In genomic region chr11:59216654-59217640, GRCh38 we compare ENCODE assay signal across 8 cellular contexts. TPM values are rescaled to one million over a fixed set of nuclear protein-coding genes. Genes with fewer than 3 reads are reported as not detected.
DNase-seq lines count a peak whose midpoint lies in the region; ATAC-seq and TF ChIP-seq lines count a peak whose summit lies in the region.

No MANE protein-coding gene starts in this region.

- H3K4me1 ChIP-seq in ACC112 (ENCODE audit: control insufficient read depth, insufficient read depth, low read length, unreplicated experiment): peaks cover 35% of the 10 kb centered on the region
- H3K4me1 ChIP-seq in PC-3 (ENCODE audit: insufficient read depth, low read length): peaks cover 28% of the 10 kb centered on the region
- no peaks in the 10 kb centered on the region for H3K4me1 ChIP-seq in uterus
- no peaks in the 10 kb centered on the region for H3K4me1 ChIP-seq in CD8-positive, alpha-beta memory T cell (ENCODE audit: insufficient read depth, low read length)

- H3K27me3 Mint-ChIP-seq in CD8-positive, alpha-beta memory T cell: peaks cover 2 to 20% of the 10 kb centered on the region in 2 donors

- no peaks in the 10 kb centered on the region for H3F3A ChIP-seq in PC-3 (ENCODE audit: low read length, unreplicated experiment)

- TF ChIP-seq POLR2A in uterus (IDR thresholded peaks at IDR 0.05): no peak

- H3K9me3 ChIP-seq in PC-3 (ENCODE audit: low read length) (no peaks in the 10 kb centered on the region), uterus (no peaks in the 10 kb centered on the region)
- H3K9me3 ChIP-seq in CD8-positive, alpha-beta memory T cell (ENCODE audit: low read length): no peaks in the 10 kb centered on the region

- peak; percentile 91 for ATAC-seq in GM18867 (IDR thresholded peaks at IDR 0.05; ENCODE audit: unreplicated experiment)
- ATAC-seq in HG02981 (IDR thresholded peaks at IDR 0.05; ENCODE audit: unreplicated experiment): peak; percentile 88
- ATAC-seq in PC-3: no peak; the same call in 1 of the 2 replicates
- peak; percentile 48 to 61 for ATAC-seq in left cardiac atrium

- H3K4me3 Mint-ChIP-seq in CD8-positive, alpha-beta memory T cell: peak overlapping the region in 1 of 7 donors; percentile 18

- H2AFZ ChIP-seq in ACC112 (ENCODE audit: low read length, unreplicated experiment): peak overlapping the region; percentile 83
- H2AFZ ChIP-seq in PC-3 (ENCODE audit: low read length): 0 out of 2 replicates have a peak overlapping the region, but pooled peaks have one; percentile 11

- peak; percentile 85 for DNase-seq in PC-3
- no peak for DNase-seq in left cardiac atrium
- DNase-seq in uterus: peak; percentile 52 to 74
- no peak for DNase-seq in cerebellar cortex (ENCODE audit: low spot score)
- DNase-seq in CD8-positive, alpha-beta memory T cell: no peak

- intact Hi-C loops in PC-3 (cut with micrococcal nuclease) (no loop called here), left cardiac atrium (cut with DNase I) (no loop called here), uterus (cut with DNase I; ENCODE audit: low total_unique reads) (no loop called here)

- POLR2A ChIA-PET in PC-3 (lab: Charles Lee; ENCODE audit: unreplicated experiment): interaction anchor here (0.7 kb wide), 1 partner anchor 452 kb away, joined by 4 read pairs; no protein-coding TSS in a partner anchor
- POLR2A ChIA-PET in CD8-positive, alpha-beta memory T cell (lab: Charles Lee): no interaction called here

- H3K27ac ChIP-seq in ACC112 (ENCODE audit: low read depth, low read length) (no peak overlapping the region), PC-3 (ENCODE audit: low read length) (no peak overlapping the region), uterus (peak overlapping the region; percentile 53 to 60)
- H3K27ac ChIP-seq in CD8-positive, alpha-beta memory T cell (ENCODE audit: low read depth, low read length): no peak overlapping the region

- H3K9me3 Mint-ChIP-seq in CD8-positive, alpha-beta memory T cell: no peaks in the 10 kb centered on the region

- H3K79me2 ChIP-seq in ACC112 (ENCODE audit: control insufficient read depth, insufficient read depth, low read length, unreplicated experiment) (no peaks in the 10 kb centered on the region), PC-3 (ENCODE audit: low read length) (no peaks in the 10 kb centered on the region)

- H3K9me2 ChIP-seq in PC-3 (replicated peaks; ENCODE audit: low read length): no peaks in the 10 kb centered on the region

- H3K36me3 ChIP-seq in ACC112 (ENCODE audit: insufficient read depth, low read length) (no peaks in the 10 kb centered on the region), PC-3 (ENCODE audit: low read depth, low read length) (no peaks in the 10 kb centered on the region), uterus (no peaks in the 10 kb centered on the region)
- no peaks in the 10 kb centered on the region for H3K36me3 ChIP-seq in CD8-positive, alpha-beta memory T cell (ENCODE audit: insufficient read depth, low read length)

- H3K27me3 ChIP-seq in ACC112 (ENCODE audit: insufficient read depth, low read length) (no peaks in the 10 kb centered on the region; the same call in 1 of the 2 replicates), PC-3 (ENCODE audit: low read length) (peaks cover 13% of the 10 kb centered on the region; the same call in 1 of the 2 replicates), uterus (no peaks in the 10 kb centered on the region)
- H3K27me3 ChIP-seq in CD8-positive, alpha-beta memory T cell (ENCODE audit: insufficient read depth, low read length, poor library complexity, severe bottlenecking): no peaks in the 10 kb centered on the region

- H3K36me3 Mint-ChIP-seq in CD8-positive, alpha-beta memory T cell: no peaks in the 10 kb centered on the region

- peak overlapping the region; percentile 60 for H3K4me2 ChIP-seq in PC-3 (ENCODE audit: low read length)

- BruUV-seq in PC-3 (replicated peaks; lab: Mats Ljungman, UMichigan): no TSS peak

- H3K4me1 Mint-ChIP-seq in CD8-positive, alpha-beta memory T cell: peaks cover 6 to 13% (median 8%) of the 10 kb centered on the region in 3 donors

- H3K4me3 ChIP-seq in ACC112 (ENCODE audit: low read depth, low read length) (peak overlapping the region; percentile 53; the same call in 1 of the 2 replicates), PC-3 (ENCODE audit: low read length) (peak overlapping the region; percentile 14; the same call in 1 of the 2 replicates), uterus (no peak overlapping the region)
- no peak overlapping the region for H3K4me3 ChIP-seq in CD8-positive, alpha-beta memory T cell (ENCODE audit: low read length)

- no peak overlapping the region for H3K9ac ChIP-seq in PC-3 (ENCODE audit: low read length)

- no peaks in the 10 kb centered on the region for H4K20me1 ChIP-seq in PC-3 (ENCODE audit: low read length)

- peak overlapping the region in 2 of 8 donors; percentile 14 to 55 for H3K27ac Mint-ChIP-seq in CD8-positive, alpha-beta memory T cell

- no peak for TF ChIP-seq CTCF in PC-3 (conservative IDR thresholded peaks at IDR 0.05; ENCODE audit: low read depth, low read length)
- TF ChIP-seq CTCF in uterus (IDR thresholded peaks at IDR 0.05): no peak

- CTCF ChIA-PET in PC-3 (lab: Charles Lee): no interaction called here
- CTCF ChIA-PET in CD8-positive, alpha-beta memory T cell (lab: Charles Lee): no interaction called here

RNA-seq across cellular contexts. Expression of gene MPEG1, which starts 4.2 kb away (rescaled TPM):
- total RNA-seq in PC-3 (2014; rRNA removed) (not detected in 2 replicates), left cardiac atrium (10 to 100 TPM; 16.4 to 38.1 TPM), uterus (10 to 100 TPM in 1 of 4 donors, 1 to 10 TPM in 3; 1.0 to 15.1 (median 5.7) TPM)
- total RNA-seq in CD8-positive, alpha-beta memory T cell: 1 to 10 TPM; 1.2 to 1.5 TPM
- not detected for polyA plus RNA-seq in CD8-positive, alpha-beta memory T cell

RNA-seq across cellular contexts. Expression of gene DTX4, which starts 45.0 kb away (rescaled TPM):
- total RNA-seq in PC-3 (2014; rRNA removed): 4.0 and 4.9 TPM in 2 replicates
- total RNA-seq in left cardiac atrium: 1 to 10 TPM; 3.6 to 5.0 TPM
- 10 to 100 TPM in 1 of 4 donors, 1 to 10 TPM in 3; 3.2 to 17.8 (median 9.2) TPM for total RNA-seq in uterus
- under 1 TPM; 0.24 to 0.38 TPM for total RNA-seq in CD8-positive, alpha-beta memory T cell
- polyA plus RNA-seq in CD8-positive, alpha-beta memory T cell: 0.98 TPM

Comparison
In these comparisons a context has a peak if more than half of its experiments do, and no peak if none do; other contexts are left out.
1. H3K27ac ChIP-seq: peak in uterus (2 of 2); none in ACC112 (single experiment), PC-3 (single experiment) and CD8-positive, alpha-beta memory T cell (single experiment).
2. H3K4me3 ChIP-seq: peak in ACC112 (single experiment) and PC-3 (single experiment); none in uterus (0 of 2) and CD8-positive, alpha-beta memory T cell (single experiment).
3. DNase-seq: peak in PC-3 (single experiment) and uterus (2 of 2); none in left cardiac atrium (single experiment), cerebellar cortex (single experiment) and CD8-positive, alpha-beta memory T cell (0 of 5).